ENCODE assay signal across 1 cellular context in genomic region chrX:136671006-136671610, GRCh38.
TF ChIP-seq lines count a peak whose summit lies in the region.

No MANE protein-coding gene starts in this region.

TF ChIP-seq in GM12878, 131 proteins besides CTCF, POLR2A, EP300 and RAD21 (continued from another document):
- TF ChIP-seq, protein P1, sequence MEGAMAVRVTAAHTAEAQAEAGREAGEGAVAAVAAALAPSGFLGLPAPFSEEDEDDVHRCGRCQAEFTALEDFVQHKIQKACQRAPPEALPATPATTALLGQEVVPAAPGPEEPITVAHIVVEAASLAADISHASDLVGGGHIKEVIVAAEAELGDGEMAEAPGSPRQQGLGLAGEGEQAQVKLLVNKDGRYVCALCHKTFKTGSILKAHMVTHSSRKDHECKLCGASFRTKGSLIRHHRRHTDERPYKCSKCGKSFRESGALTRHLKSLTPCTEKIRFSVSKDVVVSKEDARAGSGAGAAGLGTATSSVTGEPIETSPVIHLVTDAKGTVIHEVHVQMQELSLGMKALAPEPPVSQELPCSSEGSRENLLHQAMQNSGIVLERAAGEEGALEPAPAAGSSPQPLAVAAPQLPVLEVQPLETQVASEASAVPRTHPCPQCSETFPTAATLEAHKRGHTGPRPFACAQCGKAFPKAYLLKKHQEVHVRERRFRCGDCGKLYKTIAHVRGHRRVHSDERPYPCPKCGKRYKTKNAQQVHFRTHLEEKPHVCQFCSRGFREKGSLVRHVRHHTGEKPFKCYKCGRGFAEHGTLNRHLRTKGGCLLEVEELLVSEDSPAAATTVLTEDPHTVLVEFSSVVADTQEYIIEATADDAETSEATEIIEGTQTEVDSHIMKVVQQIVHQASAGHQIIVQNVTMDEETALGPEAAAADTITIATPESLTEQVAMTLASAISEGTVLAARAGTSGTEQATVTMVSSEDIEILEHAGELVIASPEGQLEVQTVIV (IDR thresholded peaks at IDR 0.05; ENCODE audit: borderline replicate concordance, partially characterized antibody): no peak
- no peak for TF ChIP-seq NRF1 (conservative IDR thresholded peaks at IDR 0.05; ENCODE audit: low read depth, low read length)
- 0 out of 2 replicates have a peak, but pooled peaks have one; percentile 31 for TF ChIP-seq MTA3 (IDR thresholded peaks at IDR 0.05; ENCODE audit: borderline replicate concordance, low read length)
- TF ChIP-seq ZNF592 (IDR thresholded peaks at IDR 0.05): no peak
- TF ChIP-seq SKIL (IDR thresholded peaks at IDR 0.05; ENCODE audit: low read depth, poor library complexity, severe bottlenecking): no peak
- TF ChIP-seq CBX3 (IDR thresholded peaks at IDR 0.05; ENCODE audit: borderline replicate concordance, low read depth): no peak
- TF ChIP-seq EZH2 (IDR thresholded peaks at IDR 0.05; ENCODE audit: borderline replicate concordance, control insufficient read depth, low read depth, low read length): no peak
- TF ChIP-seq JUNB (IDR thresholded peaks at IDR 0.05): peak; percentile 78
- TF ChIP-seq, protein P2, sequence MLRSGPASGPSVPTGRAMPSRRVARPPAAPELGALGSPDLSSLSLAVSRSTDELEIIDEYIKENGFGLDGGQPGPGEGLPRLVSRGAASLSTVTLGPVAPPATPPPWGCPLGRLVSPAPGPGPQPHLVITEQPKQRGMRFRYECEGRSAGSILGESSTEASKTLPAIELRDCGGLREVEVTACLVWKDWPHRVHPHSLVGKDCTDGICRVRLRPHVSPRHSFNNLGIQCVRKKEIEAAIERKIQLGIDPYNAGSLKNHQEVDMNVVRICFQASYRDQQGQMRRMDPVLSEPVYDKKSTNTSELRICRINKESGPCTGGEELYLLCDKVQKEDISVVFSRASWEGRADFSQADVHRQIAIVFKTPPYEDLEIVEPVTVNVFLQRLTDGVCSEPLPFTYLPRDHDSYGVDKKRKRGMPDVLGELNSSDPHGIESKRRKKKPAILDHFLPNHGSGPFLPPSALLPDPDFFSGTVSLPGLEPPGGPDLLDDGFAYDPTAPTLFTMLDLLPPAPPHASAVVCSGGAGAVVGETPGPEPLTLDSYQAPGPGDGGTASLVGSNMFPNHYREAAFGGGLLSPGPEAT (IDR thresholded peaks at IDR 0.05; ENCODE audit: low read depth): no peak
- 0 out of 2 replicates have a peak, but pooled peaks have one; percentile 41 for TF ChIP-seq PML (IDR thresholded peaks at IDR 0.05; ENCODE audit: low read length)
- TF ChIP-seq MTA2 (IDR thresholded peaks at IDR 0.05; ENCODE audit: low read depth): peak; percentile 54; the same call in 1 of the 2 replicates
- TF ChIP-seq ZSCAN29 (IDR thresholded peaks at IDR 0.05): no peak
- no peak for TF ChIP-seq RCOR1 (conservative IDR thresholded peaks at IDR 0.05; ENCODE audit: low read depth, low read length)
- no peak for TF ChIP-seq STAT1 (conservative IDR thresholded peaks at IDR 0.05)
- TF ChIP-seq BCL11A (IDR thresholded peaks at IDR 0.05; ENCODE audit: low read depth, low read length): peak; percentile 40; the same call in 1 of the 2 replicates
- TF ChIP-seq HDAC6 (IDR thresholded peaks at IDR 0.05; ENCODE audit: unreplicated experiment): no peak
- no peak for TF ChIP-seq CHD4 (IDR thresholded peaks at IDR 0.05)
- peak; percentile 76; the same call in 1 of the 2 replicates for TF ChIP-seq IRF4 (IDR thresholded peaks at IDR 0.05; ENCODE audit: low read depth, low read length)
- TF ChIP-seq, protein P3, sequence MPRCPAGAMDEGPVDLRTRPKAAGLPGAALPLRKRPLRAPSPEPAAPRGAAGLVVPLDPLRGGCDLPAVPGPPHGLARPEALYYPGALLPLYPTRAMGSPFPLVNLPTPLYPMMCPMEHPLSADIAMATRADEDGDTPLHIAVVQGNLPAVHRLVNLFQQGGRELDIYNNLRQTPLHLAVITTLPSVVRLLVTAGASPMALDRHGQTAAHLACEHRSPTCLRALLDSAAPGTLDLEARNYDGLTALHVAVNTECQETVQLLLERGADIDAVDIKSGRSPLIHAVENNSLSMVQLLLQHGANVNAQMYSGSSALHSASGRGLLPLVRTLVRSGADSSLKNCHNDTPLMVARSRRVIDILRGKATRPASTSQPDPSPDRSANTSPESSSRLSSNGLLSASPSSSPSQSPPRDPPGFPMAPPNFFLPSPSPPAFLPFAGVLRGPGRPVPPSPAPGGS (IDR thresholded peaks at IDR 0.05; ENCODE audit: borderline replicate concordance, insufficient read depth, low read depth, low read length, poor library complexity, severe bottlenecking): peak; percentile 60
- TF ChIP-seq CHD1 (IDR thresholded peaks at IDR 0.05; ENCODE audit: low read depth, low read length): no peak
